1 cellular context compared by ENCODE assay signal in the genomic region with DNA sequence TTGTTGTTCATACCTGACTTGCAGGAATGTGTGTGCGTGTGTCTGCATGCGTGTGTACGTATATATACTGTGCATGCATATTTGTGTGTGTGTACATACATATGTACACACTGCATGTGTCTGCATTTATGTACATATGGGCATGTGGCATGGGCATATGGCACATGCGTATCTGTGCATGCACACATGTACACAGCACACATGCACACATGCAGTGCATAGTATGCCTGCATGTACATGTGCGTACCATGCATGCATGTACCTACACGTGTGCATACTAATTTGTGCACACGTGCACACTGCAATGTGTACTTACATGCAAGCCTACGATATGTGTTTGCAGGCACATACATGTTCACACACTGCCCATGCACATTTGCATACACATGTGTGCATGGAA.
TF ChIP-seq lines count a peak whose summit lies in the region.

No MANE protein-coding gene starts in this region.

TF ChIP-seq in GM12878, 131 proteins besides CTCF, POLR2A, EP300 and RAD21:
- TF ChIP-seq, protein P1, sequence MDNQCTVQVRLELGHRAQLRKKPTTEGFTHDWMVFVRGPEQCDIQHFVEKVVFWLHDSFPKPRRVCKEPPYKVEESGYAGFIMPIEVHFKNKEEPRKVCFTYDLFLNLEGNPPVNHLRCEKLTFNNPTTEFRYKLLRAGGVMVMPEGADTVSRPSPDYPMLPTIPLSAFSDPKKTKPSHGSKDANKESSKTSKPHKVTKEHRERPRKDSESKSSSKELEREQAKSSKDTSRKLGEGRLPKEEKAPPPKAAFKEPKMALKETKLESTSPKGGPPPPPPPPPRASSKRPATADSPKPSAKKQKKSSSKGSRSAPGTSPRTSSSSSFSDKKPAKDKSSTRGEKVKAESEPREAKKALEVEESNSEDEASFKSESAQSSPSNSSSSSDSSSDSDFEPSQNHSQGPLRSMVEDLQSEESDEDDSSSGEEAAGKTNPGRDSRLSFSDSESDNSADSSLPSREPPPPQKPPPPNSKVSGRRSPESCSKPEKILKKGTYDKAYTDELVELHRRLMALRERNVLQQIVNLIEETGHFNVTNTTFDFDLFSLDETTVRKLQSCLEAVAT (IDR thresholded peaks at IDR 0.05): no peak
- TF ChIP-seq, protein P2, sequence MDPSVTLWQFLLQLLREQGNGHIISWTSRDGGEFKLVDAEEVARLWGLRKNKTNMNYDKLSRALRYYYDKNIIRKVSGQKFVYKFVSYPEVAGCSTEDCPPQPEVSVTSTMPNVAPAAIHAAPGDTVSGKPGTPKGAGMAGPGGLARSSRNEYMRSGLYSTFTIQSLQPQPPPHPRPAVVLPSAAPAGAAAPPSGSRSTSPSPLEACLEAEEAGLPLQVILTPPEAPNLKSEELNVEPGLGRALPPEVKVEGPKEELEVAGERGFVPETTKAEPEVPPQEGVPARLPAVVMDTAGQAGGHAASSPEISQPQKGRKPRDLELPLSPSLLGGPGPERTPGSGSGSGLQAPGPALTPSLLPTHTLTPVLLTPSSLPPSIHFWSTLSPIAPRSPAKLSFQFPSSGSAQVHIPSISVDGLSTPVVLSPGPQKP (IDR thresholded peaks at IDR 0.05; ENCODE audit: low read depth, low read length): no peak
- TF ChIP-seq, protein P3, sequence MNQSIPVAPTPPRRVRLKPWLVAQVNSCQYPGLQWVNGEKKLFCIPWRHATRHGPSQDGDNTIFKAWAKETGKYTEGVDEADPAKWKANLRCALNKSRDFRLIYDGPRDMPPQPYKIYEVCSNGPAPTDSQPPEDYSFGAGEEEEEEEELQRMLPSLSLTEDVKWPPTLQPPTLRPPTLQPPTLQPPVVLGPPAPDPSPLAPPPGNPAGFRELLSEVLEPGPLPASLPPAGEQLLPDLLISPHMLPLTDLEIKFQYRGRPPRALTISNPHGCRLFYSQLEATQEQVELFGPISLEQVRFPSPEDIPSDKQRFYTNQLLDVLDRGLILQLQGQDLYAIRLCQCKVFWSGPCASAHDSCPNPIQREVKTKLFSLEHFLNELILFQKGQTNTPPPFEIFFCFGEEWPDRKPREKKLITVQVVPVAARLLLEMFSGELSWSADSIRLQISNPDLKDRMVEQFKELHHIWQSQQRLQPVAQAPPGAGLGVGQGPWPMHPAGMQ (IDR thresholded peaks at IDR 0.05; ENCODE audit: borderline replicate concordance): no peak
- TF ChIP-seq POU2F2 (IDR thresholded peaks at IDR 0.05; ENCODE audit: borderline replicate concordance, low read depth, low read length) (no peak), SMAD5 (IDR thresholded peaks at IDR 0.05; ENCODE audit: low read depth) (no peak), SRF (IDR thresholded peaks at IDR 0.05; ENCODE audit: low read depth in 2 of 2, low read length in 2 of 2) (no peak), SP1 (IDR thresholded peaks at IDR 0.05; ENCODE audit: low read depth, low read length) (no peak)
